ENCODE assay signal across 7 cellular contexts in the genomic region with DNA sequence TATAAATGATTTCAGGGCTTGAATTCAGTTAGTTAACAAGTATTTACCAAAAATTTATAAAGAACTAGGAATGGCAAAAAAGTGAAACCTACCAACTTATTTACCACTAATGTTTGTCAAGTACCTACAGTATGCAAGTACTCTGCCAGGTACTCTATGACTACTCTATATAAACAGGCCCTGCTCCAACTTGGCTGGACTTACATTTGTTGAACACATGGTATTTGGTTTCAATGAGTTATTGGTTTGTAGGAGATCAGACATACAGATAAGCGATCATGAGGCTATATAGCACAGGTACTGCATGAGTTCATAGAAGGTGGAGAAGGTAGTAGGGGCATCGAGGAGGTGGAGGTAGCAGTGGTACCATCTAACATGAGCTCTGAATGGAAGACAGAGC.
"Had no signal": no experiment of that assay in that cellular context is flagged by ENCODE, and none has a peak within 500 bp of the region (broad histone marks: within the 10 kb centered on the region; RNA-seq: fewer than 3 reads in every experiment).

No MANE protein-coding gene starts in this region.

- H2AFZ ChIP-seq: GM23248 had no signal

- H3K4me3 ChIP-seq: GM23248, HAP-1 had no signal

- H3K4me1 ChIP-seq: HAP-1 had no signal

- DNase-seq: GM23248, GOT3, H7, HFFc6, KBM-7 had no signal

- H3K9me3 ChIP-seq: HAP-1 had no signal

- H3K27ac ChIP-seq: GM23248, HL-60 had no signal

- H3K36me3 ChIP-seq: HAP-1 had no signal
